1 cellular context compared by ENCODE assay signal in genomic region chr18:32958746-32959145, GRCh38.
TF ChIP-seq lines count a peak whose summit lies in the region.

No MANE protein-coding gene starts in this region.

TF ChIP-seq in GM12878, 131 proteins besides CTCF, POLR2A, EP300 and RAD21 (continued from another document):
- TF ChIP-seq ZBTB11 (CRISPR knock-in tag; IDR thresholded peaks at IDR 0.05) (no peak), PBX3 (IDR thresholded peaks at IDR 0.05; ENCODE audit: insufficient replicate concordance, low read depth, low read length) (no peak), KLF5 (IDR thresholded peaks at IDR 0.05; ENCODE audit: partially characterized antibody) (no peak), ZNF24 (IDR thresholded peaks at IDR 0.05) (no peak), JUNB (IDR thresholded peaks at IDR 0.05) (no peak)
